ENCODE assay signal across 17 cellular contexts in the genomic region with DNA sequence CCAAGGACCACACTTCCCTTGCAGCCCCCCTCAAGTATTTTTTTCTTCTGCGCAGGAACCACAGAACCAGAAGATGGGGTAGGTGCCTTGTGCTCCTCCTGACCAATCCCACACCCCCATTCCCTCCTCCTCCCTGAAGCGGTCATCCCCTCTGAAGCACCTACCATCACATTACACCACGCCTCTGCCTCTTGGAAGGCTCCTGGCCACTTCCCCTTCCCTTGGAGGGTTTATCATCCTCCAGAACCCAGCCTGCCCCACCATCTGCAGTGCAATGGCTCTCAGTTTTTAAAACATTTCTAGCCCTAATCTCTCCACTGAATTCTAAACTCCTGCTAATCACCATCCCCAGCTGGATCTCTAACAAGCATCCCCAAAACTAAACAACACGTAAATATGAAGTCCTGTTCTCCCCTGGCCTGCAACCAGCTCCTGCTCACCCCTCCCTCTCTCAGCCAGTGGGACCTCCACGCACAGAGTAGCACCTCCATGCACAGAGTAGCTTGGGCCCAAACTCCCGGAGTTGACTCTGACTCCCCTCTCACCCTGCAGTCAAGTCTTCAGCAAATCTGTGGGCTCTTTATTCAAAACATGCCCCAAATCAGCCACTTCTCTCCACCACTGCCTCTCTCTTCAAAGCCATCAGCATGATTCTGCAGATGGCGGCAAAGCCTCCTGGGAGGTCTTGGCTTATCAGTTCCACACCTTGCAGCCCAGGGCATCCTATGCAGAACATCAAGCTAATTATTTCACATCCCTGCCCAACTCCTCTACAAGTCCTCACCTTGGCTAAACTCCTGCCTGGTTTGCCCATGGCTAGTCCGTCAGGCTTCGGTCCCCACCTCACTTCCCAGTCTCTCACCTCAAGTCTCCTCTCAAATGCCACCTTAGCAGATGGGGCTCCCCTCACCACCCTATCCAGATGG.
DNase-seq lines count a peak whose midpoint lies in the region; ATAC-seq and TF ChIP-seq lines count a peak whose summit lies in the region.
"Had no signal": no experiment of that assay in that cellular context is flagged by ENCODE, and none has a peak within 500 bp of the region (broad histone marks: within the 10 kb centered on the region; RNA-seq: fewer than 3 reads in every experiment).

No MANE protein-coding gene starts in this region.

- H3K4me1 Mint-ChIP-seq in activated naive CD4-positive, alpha-beta T cell treated with anti-CD3 and anti-CD28 coated beads, Interleukin-2, amount 10 ng/mL, durations not matched to agents 7 days and 5 days = peaks cover 70% of the 10 kb centered on the region
- H3K4me1 Mint-ChIP-seq in activated B cell treated with CpG ODN at 0.5 μM for 24 hours (peaks cover 69% of the 10 kb centered on the region), endothelial cell (ENCODE audit: unreplicated experiment) (peaks cover 59% of the 10 kb centered on the region)

- intact Hi-C loops in activated B cell treated with CpG ODN at 0.5 μM for 24 hours (cut with micrococcal nuclease) = loop anchor here (1.0 kb wide), 1 partner anchor 10 kb away; no protein-coding TSS in a partner anchor

- no peak for DNase-seq in activated naive CD4-positive, alpha-beta T cell treated with anti-CD3 and anti-CD28 coated beads, Interleukin-2, amount 10 ng/mL, durations not matched to agents 7 days and 5 days
- DNase-seq in activated naive CD4-positive, alpha-beta T cell treated with Interleukin-2 at 50 U/mL for 16 hours = no peak
- no peak for DNase-seq in activated B cell treated with CpG ODN at 0.5 μM for 24 hours
- DNase-seq in endothelial cell (ENCODE audit: low spot score) = no peak
- DNase-seq in kidney tubule cell (ENCODE audit: low spot score) = no peak
- no peak for DNase-seq in NCI-H2081 (lab: John Stamatoyannopoulos, UW)
- no peak for DNase-seq in LoVo (ENCODE audit: low spot score)
- DNase-seq: DMS79 treated with DMSO at 0.1 percent for 48 hours; foreskin melanocyte; mesendoderm; NCI-H1417; stimulated activated CD4-positive, alpha-beta T cell treated with anti-CD3 and anti-CD28 coated beads, Interleukin-4, amount 100 ng/mL, for 4 hours had no signal

- no peaks in the 10 kb centered on the region for H3K4me1 ChIP-seq in urinary bladder (ENCODE audit: insufficient read depth)
- H3K4me1 ChIP-seq: breast epithelium, HAP-1 had no signal

- CTCF ChIA-PET in activated naive CD4-positive, alpha-beta T cell treated with anti-CD3 and anti-CD28 coated beads, Interleukin-2, amount 10 ng/mL, durations not matched to agents 7 days and 5 days (lab: Charles Lee) = interaction anchor here (0.6 to 1.3 kb wide), 2 partner anchors 9 to 38 kb away, joined by 3 to 4 read pairs; no protein-coding TSS in a partner anchor
- CTCF ChIA-PET in activated B cell treated with CpG ODN at 0.5 μM for 24 hours (lab: Charles Lee) = no interaction called here

- H3K9me3 Mint-ChIP-seq in activated naive CD4-positive, alpha-beta T cell treated with anti-CD3 and anti-CD28 coated beads, Interleukin-2, amount 10 ng/mL, durations not matched to agents 7 days and 5 days = no peaks in the 10 kb centered on the region
- H3K9me3 Mint-ChIP-seq in activated B cell treated with CpG ODN at 0.5 μM for 24 hours = no peaks in the 10 kb centered on the region
- H3K9me3 Mint-ChIP-seq in endothelial cell (ENCODE audit: unreplicated experiment) = no peaks in the 10 kb centered on the region

- ATAC-seq in activated B cell treated with CpG ODN at 0.5 μM for 24 hours (ENCODE audit: low read depth) = no peak
- ATAC-seq: activated CD4-positive, CD25-positive, alpha-beta regulatory T cell treated with anti-CD3 and anti-CD28 coated beads, Interleukin-2, amount 50 U/mL, for 24 hours; SK-N-SH treated with all-trans-retinoic acid at 6 μM for 48 hours had no signal

- no peaks in the 10 kb centered on the region for H3K36me3 ChIP-seq in urinary bladder (ENCODE audit: insufficient read depth)
- H3K36me3 ChIP-seq: breast epithelium, HAP-1 had no signal

- H3K4me3 ChIP-seq in urinary bladder (ENCODE audit: low read depth, low read length) = no peak overlapping the region
- H3K4me3 ChIP-seq: breast epithelium, HAP-1 had no signal

- no peak overlapping the region for H3K4me3 Mint-ChIP-seq in activated naive CD4-positive, alpha-beta T cell treated with anti-CD3 and anti-CD28 coated beads, Interleukin-2, amount 10 ng/mL, durations not matched to agents 7 days and 5 days
- H3K4me3 Mint-ChIP-seq in activated B cell treated with CpG ODN at 0.5 μM for 24 hours (no peak overlapping the region), endothelial cell (ENCODE audit: unreplicated experiment) (peak overlapping the region; percentile 26)

- TF ChIP-seq CTCF in activated B cell treated with CpG ODN at 0.5 μM for 24 hours (IDR thresholded peaks at IDR 0.05) (no peak), endothelial cell (IDR thresholded peaks at IDR 0.05; ENCODE audit: unreplicated experiment) (no peak)

- peaks cover 43% of the 10 kb centered on the region for H3K36me3 Mint-ChIP-seq in activated naive CD4-positive, alpha-beta T cell treated with anti-CD3 and anti-CD28 coated beads, Interleukin-2, amount 10 ng/mL, durations not matched to agents 7 days and 5 days
- H3K36me3 Mint-ChIP-seq in activated B cell treated with CpG ODN at 0.5 μM for 24 hours (ENCODE audit: low read depth) (peaks cover 11% of the 10 kb centered on the region), endothelial cell (ENCODE audit: low read depth, unreplicated experiment) (peaks cover 23% of the 10 kb centered on the region)

- H3K27ac Mint-ChIP-seq in activated naive CD4-positive, alpha-beta T cell treated with anti-CD3 and anti-CD28 coated beads, Interleukin-2, amount 10 ng/mL, durations not matched to agents 7 days and 5 days = peak overlapping the region; percentile 9
- H3K27ac Mint-ChIP-seq in activated B cell treated with CpG ODN at 0.5 μM for 24 hours = peak overlapping the region; percentile 57
- peak overlapping the region; percentile 67 for H3K27ac Mint-ChIP-seq in endothelial cell (ENCODE audit: unreplicated experiment)

- POLR2A ChIA-PET in activated B cell treated with CpG ODN at 0.5 μM for 24 hours (lab: Charles Lee) = no interaction called here

- H3K27ac ChIP-seq in urinary bladder (ENCODE audit: low read depth) = peak overlapping the region; percentile 12

- H3K27me3 Mint-ChIP-seq in activated naive CD4-positive, alpha-beta T cell treated with anti-CD3 and anti-CD28 coated beads, Interleukin-2, amount 10 ng/mL, durations not matched to agents 7 days and 5 days = no peaks in the 10 kb centered on the region
- H3K27me3 Mint-ChIP-seq in activated B cell treated with CpG ODN at 0.5 μM for 24 hours (no peaks in the 10 kb centered on the region), endothelial cell (ENCODE audit: unreplicated experiment) (peaks cover 5% of the 10 kb centered on the region)

- 85% methylated on average over 9 of the region's 9 CpGs for WGBS in urinary bladder

Comparison
In these comparisons a context has a peak if more than half of its experiments do, and no peak if none do; other contexts are left out.
1. H3K27ac Mint-ChIP-seq: peak in every context shown above with its lines; median percentile 67 in endothelial cell; 57 in activated B cell treated with CpG ODN at 0.5 μM for 24 hours; 9 in activated naive CD4-positive, alpha-beta T cell treated with anti-CD3 and anti-CD28 coated beads, Interleukin-2, amount 10 ng/mL, durations not matched to agents 7 days and 5 days.